Comparison of ENCODE assay signal across 13 cellular contexts in the genomic region with DNA sequence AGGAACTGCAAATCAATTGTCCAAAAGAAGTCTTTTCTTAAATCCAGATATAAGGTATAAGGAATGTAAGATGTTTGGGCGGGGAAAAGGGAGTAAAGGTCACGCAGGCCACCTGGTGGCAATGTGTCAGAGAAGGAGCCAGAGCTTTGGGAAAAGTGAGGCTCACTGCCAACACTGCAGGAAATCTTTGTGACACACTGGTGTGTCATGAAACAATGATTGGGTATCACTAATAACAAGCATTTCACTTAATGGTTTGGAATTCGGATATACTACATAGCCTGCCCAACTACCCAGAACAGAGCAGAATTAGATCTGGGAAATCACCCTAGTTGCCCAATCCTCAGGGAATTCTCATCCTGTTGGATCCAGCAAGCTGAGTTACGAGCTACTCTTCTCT.
A peak's percentile ranks its signal among the peaks of the same experiment; 100 is the strongest.
DNase-seq lines count a peak whose midpoint lies in the region; ATAC-seq and TF ChIP-seq lines count a peak whose summit lies in the region.
"Had no signal": no experiment of that assay in that cellular context is flagged by ENCODE, and none has a peak within 500 bp of the region (broad histone marks: within the 10 kb centered on the region; RNA-seq: fewer than 3 reads in every experiment).

No MANE protein-coding gene starts in this region.

- TF ChIP-seq CTCF in PC-3 (conservative IDR thresholded peaks at IDR 0.05; ENCODE audit: low read depth, low read length) (peak; percentile 47; the same call in 1 of the 2 replicates), epithelial cell of proximal tubule (conservative IDR thresholded peaks at IDR 0.05; ENCODE audit: low read depth, low read length) (peak; percentile 41)

- peak; percentile 91 for ATAC-seq in PC-3

- H3K4me3 ChIP-seq in PC-3 (ENCODE audit: low read length): no peak overlapping the region
- H3K4me3 ChIP-seq in epithelial cell of proximal tubule (ENCODE audit: low read depth, low read length): no peak overlapping the region
- H3K4me3 ChIP-seq in trophoblast cell (ENCODE audit: low read depth, low read length): no peak overlapping the region
- no peak overlapping the region for H3K4me3 ChIP-seq in CD8-positive, alpha-beta memory T cell (ENCODE audit: low read length)
- H3K4me3 ChIP-seq: coronary artery, pancreas, tibial artery had no signal

- no TSS peak for BruUV-seq in PC-3 (replicated peaks; lab: Mats Ljungman, UMichigan)

- no peak overlapping the region for H4K8ac ChIP-seq in trophoblast cell (ENCODE audit: low read depth, low read length)

- H3K36me3 ChIP-seq in PC-3 (ENCODE audit: low read depth, low read length) (peaks cover 14% of the 10 kb centered on the region), trophoblast cell (ENCODE audit: control insufficient read depth in 1 of 2, insufficient read depth in 2 of 2, low read length in 2 of 2) (peaks cover 5 to 11% of the 10 kb centered on the region in 2 experiments)
- H3K36me3 ChIP-seq in CD8-positive, alpha-beta memory T cell (ENCODE audit: insufficient read depth, low read length): no peaks in the 10 kb centered on the region
- H3K36me3 ChIP-seq: pancreas had no signal

- H4K12ac ChIP-seq in trophoblast cell (ENCODE audit: low read depth, low read length): no peak overlapping the region

- H3F3A ChIP-seq in PC-3 (ENCODE audit: low read length, unreplicated experiment): no peaks in the 10 kb centered on the region

- H2AFZ ChIP-seq in PC-3 (ENCODE audit: low read length): no peak overlapping the region
- no peak overlapping the region for H2AFZ ChIP-seq in trophoblast cell (ENCODE audit: insufficient read depth, low read length, poor library complexity)

- POLR2A ChIA-PET in PC-3 (lab: Charles Lee; ENCODE audit: unreplicated experiment): no interaction called here
- POLR2A ChIA-PET in CD8-positive, alpha-beta memory T cell (lab: Charles Lee): interaction anchor here (0.6 kb wide), 1 partner anchor 42 kb away, joined by 3 read pairs; no protein-coding TSS in a partner anchor

- no peaks in the 10 kb centered on the region for H4K20me1 ChIP-seq in PC-3 (ENCODE audit: low read length)

- peak; percentile 94 for DNase-seq in ELR (ENCODE audit: low read depth)
- DNase-seq in PC-3: peak; percentile 97
- DNase-seq in epithelial cell of proximal tubule (ENCODE audit: low read depth): peak; percentile 95
- DNase-seq in trophoblast cell: peak; percentile 27 to 51
- DNase-seq in central memory CD4-positive, alpha-beta T cell: no peak
- no peak for DNase-seq in ecto neural progenitor cell (ENCODE audit: low spot score)
- no peak for DNase-seq in CD8-positive, alpha-beta memory T cell
- no peak for DNase-seq in NCI-H446 treated with DMSO at 0.1 percent for 48 hours (lab: John Stamatoyannopoulos, UW)
- DNase-seq: activated B cell treated with CpG ODN at 0.5 μM for 24 hours, pancreas, tibial artery had no signal

- peak overlapping the region; percentile 78 for H3K27ac ChIP-seq in PC-3 (ENCODE audit: low read length)
- H3K27ac ChIP-seq in trophoblast cell (ENCODE audit: low read depth, low read length): no peak overlapping the region
- no peak overlapping the region for H3K27ac ChIP-seq in CD8-positive, alpha-beta memory T cell (ENCODE audit: low read depth, low read length)
- H3K27ac ChIP-seq: pancreas, tibial artery had no signal

- H3K27me3 Mint-ChIP-seq in CD8-positive, alpha-beta memory T cell: no peaks in the 10 kb centered on the region

- H2BK5ac ChIP-seq in trophoblast cell (ENCODE audit: low read depth, low read length, poor library complexity): no peak overlapping the region

- H3K14ac ChIP-seq in trophoblast cell (ENCODE audit: low read length): no peak overlapping the region

- H3K79me2 ChIP-seq in PC-3 (ENCODE audit: low read length) (peaks cover 64% of the 10 kb centered on the region), trophoblast cell (ENCODE audit: control insufficient read depth, insufficient read depth, low read length, poor library complexity) (no peaks in the 10 kb centered on the region)

- H3K4me1 ChIP-seq in PC-3 (ENCODE audit: insufficient read depth, low read length): peaks cover 32% of the 10 kb centered on the region
- H3K4me1 ChIP-seq in trophoblast cell (ENCODE audit: control insufficient read depth in 1 of 2, insufficient read depth in 2 of 2, low read length in 2 of 2): no peaks in the 10 kb centered on the region
- peaks cover 47% of the 10 kb centered on the region for H3K4me1 ChIP-seq in CD8-positive, alpha-beta memory T cell (ENCODE audit: insufficient read depth, low read length)

- H3K4me1 Mint-ChIP-seq in CD8-positive, alpha-beta memory T cell: peaks cover 47 to 76% (median 75%) of the 10 kb centered on the region in 3 donors

- no peak overlapping the region for H2AK5ac ChIP-seq in trophoblast cell (ENCODE audit: low read length)

- peak overlapping the region; percentile 39; the same call in 1 of the 2 replicates for H3K9ac ChIP-seq in PC-3 (ENCODE audit: low read length)
- H3K9ac ChIP-seq in trophoblast cell (ENCODE audit: low read length): no peak overlapping the region

- no peak overlapping the region for H3K23ac ChIP-seq in trophoblast cell (ENCODE audit: low read length)

- no peak overlapping the region for H3K18ac ChIP-seq in trophoblast cell (ENCODE audit: low read length)

- no CpG with 5 or more reads among the region's 4 CpGs for WGBS in trophoblast cell (ENCODE audit: extremely low coverage, insufficient coverage, insufficient read length)

- intact Hi-C loops in PC-3 (cut with micrococcal nuclease): loop anchor here (2.0 to 5.0 kb wide), 3 partner anchors 78 to 560 kb away; no protein-coding TSS in a partner anchor

- H3K4me2 ChIP-seq in PC-3 (ENCODE audit: low read length) (peak overlapping the region; percentile 69), trophoblast cell (ENCODE audit: low read length) (no peak overlapping the region)

- H3K36me3 Mint-ChIP-seq in CD8-positive, alpha-beta memory T cell: peaks cover 1 to 10% (median 5%) of the 10 kb centered on the region in 3 donors

- no peak overlapping the region for H2BK120ac ChIP-seq in trophoblast cell (ENCODE audit: insufficient read depth, low read length, poor library complexity)

- CTCF ChIA-PET in PC-3 (lab: Charles Lee): interaction anchor here (0.6 kb wide), 1 partner anchor 324 kb away, joined by 4 read pairs; no protein-coding TSS in a partner anchor
- CTCF ChIA-PET in CD8-positive, alpha-beta memory T cell (lab: Charles Lee): interaction anchor here (1.1 kb wide), 1 partner anchor 108 kb away, joined by 3 read pairs; no protein-coding TSS in a partner anchor

- H3K4ac ChIP-seq in trophoblast cell (ENCODE audit: low read depth, low read length): peak overlapping the region; percentile 89

- H3K9me2 ChIP-seq in PC-3 (replicated peaks; ENCODE audit: low read length): no peaks in the 10 kb centered on the region

- H3K79me1 ChIP-seq in trophoblast cell (ENCODE audit: low read length): peaks cover 2% of the 10 kb centered on the region

- H3K9me3 Mint-ChIP-seq in CD8-positive, alpha-beta memory T cell: peaks cover 0 to 13% (median 3%) of the 10 kb centered on the region in 5 donors
- H3K9me3 Mint-ChIP-seq: activated B cell treated with CpG ODN at 0.5 μM for 24 hours had no signal

- no peak overlapping the region for H3K4me3 Mint-ChIP-seq in CD8-positive, alpha-beta memory T cell
- H3K4me3 Mint-ChIP-seq: activated B cell treated with CpG ODN at 0.5 μM for 24 hours had no signal

- H3K9me3 ChIP-seq in PC-3 (ENCODE audit: low read length) (peaks cover 9% of the 10 kb centered on the region; the same call in 1 of the 2 replicates), trophoblast cell (ENCODE audit: insufficient read depth, low read depth, low read length) (no peaks in the 10 kb centered on the region)
- no peaks in the 10 kb centered on the region for H3K9me3 ChIP-seq in CD8-positive, alpha-beta memory T cell (ENCODE audit: low read length)
- H3K9me3 ChIP-seq: pancreas had no signal

- H2BK12ac ChIP-seq in trophoblast cell (ENCODE audit: low read length): no peak overlapping the region

- H4K91ac ChIP-seq in trophoblast cell (ENCODE audit: low read depth, low read length): no peak overlapping the region

- H3K27me3 ChIP-seq in PC-3 (ENCODE audit: low read length) (no peaks in the 10 kb centered on the region), trophoblast cell (ENCODE audit: insufficient read depth, low read length) (no peaks in the 10 kb centered on the region)
- H3K27me3 ChIP-seq in CD8-positive, alpha-beta memory T cell (ENCODE audit: insufficient read depth, low read length, poor library complexity, severe bottlenecking): no peaks in the 10 kb centered on the region
- H3K27me3 ChIP-seq: pancreas, tibial artery had no signal

- peak overlapping the region in 3 of 8 donors; percentile 51 to 76 (median 61) for H3K27ac Mint-ChIP-seq in CD8-positive, alpha-beta memory T cell
- H3K27ac Mint-ChIP-seq: activated B cell treated with CpG ODN at 0.5 μM for 24 hours; activated T-helper 2 cell treated with anti-CD3 and anti-CD28 coated beads, Interferon-gamma antibody, Interleukin-2, Interleukin-4, amounts not matched to agents 10 μg/mL and 5 μg/mL and 100 μg/mL, durations not matched to agents 14 hours and 24 hours and 36 hours had no signal

Comparison
In these comparisons a context has a peak if more than half of its experiments do, and no peak if none do; other contexts are left out.
1. DNase-seq: peak in ELR (single experiment), PC-3 (single experiment), epithelial cell of proximal tubule (single experiment) and trophoblast cell (2 of 2); none in central memory CD4-positive, alpha-beta T cell (single experiment), ecto neural progenitor cell (single experiment), CD8-positive, alpha-beta memory T cell (0 of 5) and NCI-H446 treated with DMSO at 0.1 percent for 48 hours (single experiment).